1 cellular context compared by ENCODE assay signal in genomic region chr20:32580970-32581838, GRCh38.
TF ChIP-seq lines count a peak whose summit lies in the region.

No MANE protein-coding gene starts in this region.

TF ChIP-seq in HepG2, 621 proteins besides CTCF, POLR2A, EP300 and RAD21 (continued from another document and continues in another):
- TF ChIP-seq FOXM1 (CRISPR knock-in tag; IDR thresholded peaks at IDR 0.05) = no peak
- no peak for TF ChIP-seq ZNF639 (CRISPR knock-in tag; conservative IDR thresholded peaks at IDR 0.05)
- TF ChIP-seq, protein P1, sequence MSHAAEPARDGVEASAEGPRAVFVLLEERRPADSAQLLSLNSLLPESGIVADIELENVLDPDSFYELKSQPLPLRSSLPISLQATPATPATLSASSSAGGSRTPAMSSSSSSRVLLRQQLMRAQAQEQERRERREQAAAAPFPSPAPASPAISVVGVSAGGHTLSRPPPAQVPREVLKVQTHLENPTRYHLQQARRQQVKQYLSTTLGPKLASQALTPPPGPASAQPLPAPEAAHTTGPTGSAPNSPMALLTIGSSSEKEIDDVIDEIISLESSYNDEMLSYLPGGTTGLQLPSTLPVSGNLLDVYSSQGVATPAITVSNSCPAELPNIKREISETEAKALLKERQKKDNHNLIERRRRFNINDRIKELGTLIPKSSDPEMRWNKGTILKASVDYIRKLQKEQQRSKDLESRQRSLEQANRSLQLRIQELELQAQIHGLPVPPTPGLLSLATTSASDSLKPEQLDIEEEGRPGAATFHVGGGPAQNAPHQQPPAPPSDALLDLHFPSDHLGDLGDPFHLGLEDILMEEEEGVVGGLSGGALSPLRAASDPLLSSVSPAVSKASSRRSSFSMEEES (CRISPR knock-in tag; IDR thresholded peaks at IDR 0.05) = no peak
- no peak for TF ChIP-seq SMC3 (IDR thresholded peaks at IDR 0.05; ENCODE audit: low read length)
- TF ChIP-seq SRSF9 (IDR thresholded peaks at IDR 0.05; ENCODE audit: borderline replicate concordance, insufficient read depth, low read depth, low read length, poor library complexity, severe bottlenecking) = no peak
- TF ChIP-seq ZBTB8A (CRISPR knock-in tag; IDR thresholded peaks at IDR 0.05; ENCODE audit: borderline replicate concordance, low read depth) = no peak
- TF ChIP-seq NFAT5 (CRISPR knock-in tag; IDR thresholded peaks at IDR 0.05) = no peak
- no peak for TF ChIP-seq REXO4 (CRISPR knock-in tag; IDR thresholded peaks at IDR 0.05; ENCODE audit: borderline replicate concordance)
- TF ChIP-seq ZKSCAN5 (CRISPR knock-in tag; IDR thresholded peaks at IDR 0.05) = no peak
- TF ChIP-seq KLF12 (CRISPR knock-in tag; IDR thresholded peaks at IDR 0.05; ENCODE audit: borderline replicate concordance) = no peak
- TF ChIP-seq, protein P2, sequence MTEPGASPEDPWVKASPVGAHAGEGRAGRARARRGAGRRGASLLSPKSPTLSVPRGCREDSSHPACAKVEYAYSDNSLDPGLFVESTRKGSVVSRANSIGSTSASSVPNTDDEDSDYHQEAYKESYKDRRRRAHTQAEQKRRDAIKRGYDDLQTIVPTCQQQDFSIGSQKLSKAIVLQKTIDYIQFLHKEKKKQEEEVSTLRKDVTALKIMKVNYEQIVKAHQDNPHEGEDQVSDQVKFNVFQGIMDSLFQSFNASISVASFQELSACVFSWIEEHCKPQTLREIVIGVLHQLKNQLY (CRISPR knock-in tag; IDR thresholded peaks at IDR 0.05) = no peak
- no peak for TF ChIP-seq ZNF672 (CRISPR knock-in tag; IDR thresholded peaks at IDR 0.05)
- no peak for TF ChIP-seq RAD51 (IDR thresholded peaks at IDR 0.05; ENCODE audit: borderline replicate concordance)
- TF ChIP-seq, protein P3, sequence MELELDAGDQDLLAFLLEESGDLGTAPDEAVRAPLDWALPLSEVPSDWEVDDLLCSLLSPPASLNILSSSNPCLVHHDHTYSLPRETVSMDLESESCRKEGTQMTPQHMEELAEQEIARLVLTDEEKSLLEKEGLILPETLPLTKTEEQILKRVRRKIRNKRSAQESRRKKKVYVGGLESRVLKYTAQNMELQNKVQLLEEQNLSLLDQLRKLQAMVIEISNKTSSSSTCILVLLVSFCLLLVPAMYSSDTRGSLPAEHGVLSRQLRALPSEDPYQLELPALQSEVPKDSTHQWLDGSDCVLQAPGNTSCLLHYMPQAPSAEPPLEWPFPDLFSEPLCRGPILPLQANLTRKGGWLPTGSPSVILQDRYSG (CRISPR knock-in tag; IDR thresholded peaks at IDR 0.05) = no peak
- peak; percentile 34; the same call in 1 of the 2 replicates for TF ChIP-seq ZNF770 (CRISPR knock-in tag; IDR thresholded peaks at IDR 0.05)
- no peak for TF ChIP-seq ZNF235 (CRISPR knock-in tag; IDR thresholded peaks at IDR 0.05; ENCODE audit: borderline replicate concordance)
- no peak for TF ChIP-seq SP140L (CRISPR knock-in tag; IDR thresholded peaks at IDR 0.05; ENCODE audit: borderline replicate concordance)
- TF ChIP-seq ZNF382 (CRISPR knock-in tag; IDR thresholded peaks at IDR 0.05; ENCODE audit: borderline replicate concordance) = no peak
- TF ChIP-seq ZNF30 (CRISPR knock-in tag; IDR thresholded peaks at IDR 0.05) = no peak
- peak; percentile 40 for TF ChIP-seq ZBTB38 (CRISPR knock-in tag; IDR thresholded peaks at IDR 0.05)
- TF ChIP-seq ZNF792 (CRISPR knock-in tag; IDR thresholded peaks at IDR 0.05) = no peak
- TF ChIP-seq ZNF670 (CRISPR knock-in tag; IDR thresholded peaks at IDR 0.05; ENCODE audit: borderline replicate concordance) = no peak
- no peak for TF ChIP-seq POGZ (CRISPR knock-in tag; IDR thresholded peaks at IDR 0.05)
- TF ChIP-seq, protein P4, sequence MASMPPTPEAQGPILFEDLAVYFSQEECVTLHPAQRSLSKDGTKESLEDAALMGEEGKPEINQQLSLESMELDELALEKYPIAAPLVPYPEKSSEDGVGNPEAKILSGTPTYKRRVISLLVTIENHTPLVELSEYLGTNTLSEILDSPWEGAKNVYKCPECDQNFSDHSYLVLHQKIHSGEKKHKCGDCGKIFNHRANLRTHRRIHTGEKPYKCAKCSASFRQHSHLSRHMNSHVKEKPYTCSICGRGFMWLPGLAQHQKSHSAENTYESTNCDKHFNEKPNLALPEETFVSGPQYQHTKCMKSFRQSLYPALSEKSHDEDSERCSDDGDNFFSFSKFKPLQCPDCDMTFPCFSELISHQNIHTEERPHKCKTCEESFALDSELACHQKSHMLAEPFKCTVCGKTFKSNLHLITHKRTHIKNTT (CRISPR knock-in tag; IDR thresholded peaks at IDR 0.05) = no peak
- no peak for TF ChIP-seq NCOA5 (CRISPR knock-in tag; IDR thresholded peaks at IDR 0.05)
- peak; percentile 11; the same call in 1 of the 2 replicates for TF ChIP-seq CHD4 (IDR thresholded peaks at IDR 0.05; ENCODE audit: borderline replicate concordance, low read length)
- TF ChIP-seq SYNCRIP (IDR thresholded peaks at IDR 0.05; ENCODE audit: insufficient read depth, low read depth, low read length) = no peak
- TF ChIP-seq ZNF713 (CRISPR knock-in tag; IDR thresholded peaks at IDR 0.05) = no peak
- TF ChIP-seq MYNN (CRISPR knock-in tag; IDR thresholded peaks at IDR 0.05; ENCODE audit: low read depth) = no peak
- no peak for TF ChIP-seq ATF7 (IDR thresholded peaks at IDR 0.05)
- no peak for TF ChIP-seq ATF7 (CRISPR knock-in tag; IDR thresholded peaks at IDR 0.05)
- TF ChIP-seq TRIM22 (IDR thresholded peaks at IDR 0.05) = no peak
- no peak for TF ChIP-seq ZBTB37 (CRISPR knock-in tag; IDR thresholded peaks at IDR 0.05)
- TF ChIP-seq ZBTB7B (CRISPR knock-in tag; IDR thresholded peaks at IDR 0.05) = no peak
- TF ChIP-seq, protein P5, sequence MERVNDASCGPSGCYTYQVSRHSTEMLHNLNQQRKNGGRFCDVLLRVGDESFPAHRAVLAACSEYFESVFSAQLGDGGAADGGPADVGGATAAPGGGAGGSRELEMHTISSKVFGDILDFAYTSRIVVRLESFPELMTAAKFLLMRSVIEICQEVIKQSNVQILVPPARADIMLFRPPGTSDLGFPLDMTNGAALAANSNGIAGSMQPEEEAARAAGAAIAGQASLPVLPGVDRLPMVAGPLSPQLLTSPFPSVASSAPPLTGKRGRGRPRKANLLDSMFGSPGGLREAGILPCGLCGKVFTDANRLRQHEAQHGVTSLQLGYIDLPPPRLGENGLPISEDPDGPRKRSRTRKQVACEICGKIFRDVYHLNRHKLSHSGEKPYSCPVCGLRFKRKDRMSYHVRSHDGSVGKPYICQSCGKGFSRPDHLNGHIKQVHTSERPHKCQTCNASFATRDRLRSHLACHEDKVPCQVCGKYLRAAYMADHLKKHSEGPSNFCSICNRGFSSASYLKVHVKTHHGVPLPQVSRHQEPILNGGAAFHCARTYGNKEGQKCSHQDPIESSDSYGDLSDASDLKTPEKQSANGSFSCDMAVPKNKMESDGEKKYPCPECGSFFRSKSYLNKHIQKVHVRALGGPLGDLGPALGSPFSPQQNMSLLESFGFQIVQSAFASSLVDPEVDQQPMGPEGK (CRISPR knock-in tag; IDR thresholded peaks at IDR 0.05) = peak; percentile 81
- TF ChIP-seq, protein P6, sequence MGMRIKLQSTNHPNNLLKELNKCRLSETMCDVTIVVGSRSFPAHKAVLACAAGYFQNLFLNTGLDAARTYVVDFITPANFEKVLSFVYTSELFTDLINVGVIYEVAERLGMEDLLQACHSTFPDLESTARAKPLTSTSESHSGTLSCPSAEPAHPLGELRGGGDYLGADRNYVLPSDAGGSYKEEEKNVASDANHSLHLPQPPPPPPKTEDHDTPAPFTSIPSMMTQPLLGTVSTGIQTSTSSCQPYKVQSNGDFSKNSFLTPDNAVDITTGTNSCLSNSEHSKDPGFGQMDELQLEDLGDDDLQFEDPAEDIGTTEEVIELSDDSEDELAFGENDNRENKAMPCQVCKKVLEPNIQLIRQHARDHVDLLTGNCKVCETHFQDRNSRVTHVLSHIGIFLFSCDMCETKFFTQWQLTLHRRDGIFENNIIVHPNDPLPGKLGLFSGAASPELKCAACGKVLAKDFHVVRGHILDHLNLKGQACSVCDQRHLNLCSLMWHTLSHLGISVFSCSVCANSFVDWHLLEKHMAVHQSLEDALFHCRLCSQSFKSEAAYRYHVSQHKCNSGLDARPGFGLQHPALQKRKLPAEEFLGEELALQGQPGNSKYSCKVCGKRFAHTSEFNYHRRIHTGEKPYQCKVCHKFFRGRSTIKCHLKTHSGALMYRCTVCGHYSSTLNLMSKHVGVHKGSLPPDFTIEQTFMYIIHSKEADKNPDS (CRISPR knock-in tag; IDR thresholded peaks at IDR 0.05) = no peak
- TF ChIP-seq XBP1 (CRISPR knock-in tag; IDR thresholded peaks at IDR 0.05) = no peak
- no peak for TF ChIP-seq KAT2B (IDR thresholded peaks at IDR 0.05; ENCODE audit: borderline replicate concordance, low read depth, low read length)
- no peak for TF ChIP-seq YEATS2 (CRISPR knock-in tag; IDR thresholded peaks at IDR 0.05; ENCODE audit: borderline replicate concordance)
- no peak for TF ChIP-seq GATAD1 (CRISPR knock-in tag; IDR thresholded peaks at IDR 0.05)
- TF ChIP-seq MAF1 (CRISPR knock-in tag; IDR thresholded peaks at IDR 0.05; ENCODE audit: borderline replicate concordance) = no peak
- no peak for TF ChIP-seq AHR (CRISPR knock-in tag; IDR thresholded peaks at IDR 0.05)
- no peak for TF ChIP-seq ZFP36L1 (CRISPR knock-in tag; IDR thresholded peaks at IDR 0.05)
- TF ChIP-seq HNRNPLL (IDR thresholded peaks at IDR 0.05; ENCODE audit: low read depth, low read length, poor library complexity, severe bottlenecking) = no peak
- TF ChIP-seq HHEX (CRISPR knock-in tag; IDR thresholded peaks at IDR 0.05) = no peak
